Comparison of ENCODE assay signal across 24 cellular contexts in genomic region chr20:58099291-58099915, GRCh38.
"Had no signal": no experiment of that assay in that cellular context is flagged by ENCODE, and none has a peak within 500 bp of the region (broad histone marks: within the 10 kb centered on the region; RNA-seq: fewer than 3 reads in every experiment).

No MANE protein-coding gene starts in this region.

- H3K4me3 ChIP-seq: K562, SJSA1, SK-N-MC had no signal

- FAIRE-seq: HepG2, K562, RCC 7860 had no signal

- DNase-seq: IMR-90, Kasumi-1, MM.1S, NCI-H1092 treated with DMSO at 0.1 percent for 48 hours, NCI-H1436, NCI-H187, NCI-H2029, NCI-H2081 treated with DMSO at 0.1 percent for 48 hours, NCI-H2171, NCI-H226, NCI-H446, NCI-H510A, NCI-H524 treated with DMSO at 0.1 percent for 48 hours, NCI-H69, NCI-H774, Right ventricle myocardium superior, RPMI8226, SIG-M5 had no signal

- H3K27me3 ChIP-seq: SJSA1 had no signal

- H3K27ac ChIP-seq: KMS-11, SJSA1, SK-N-MC had no signal

- H3K9me3 ChIP-seq: SJSA1 had no signal

- ATAC-seq: HepG2, K562 had no signal

- H3K36me3 ChIP-seq: SJSA1 had no signal
